Comparison of ENCODE assay signal across 2 cellular contexts in genomic region chr19:49793561-49793840, GRCh38.
TF ChIP-seq lines count a peak whose summit lies in the region.

No MANE protein-coding gene starts in this region.

TF ChIP-seq in endothelial cell of umbilical vein, 7 proteins besides CTCF, POLR2A, EP300 and RAD21:
- TF ChIP-seq JUN (IDR thresholded peaks at IDR 0.05; ENCODE audit: borderline replicate concordance, insufficient read depth, insufficient read length, low read depth) = no peak
- TF ChIP-seq FOS (IDR thresholded peaks at IDR 0.05; ENCODE audit: borderline replicate concordance, insufficient read depth, low read length) = peak; percentile 78
- TF ChIP-seq GATA2 (IDR thresholded peaks at IDR 0.05; ENCODE audit: insufficient read depth, insufficient read length, low read depth, low read length) = no peak

TF ChIP-seq in WTC11, 78 proteins besides CTCF, POLR2A, EP300 and RAD21:
- no peak for TF ChIP-seq JUN (CRISPR knock-in tag; IDR thresholded peaks at IDR 0.05)
- TF ChIP-seq E2F4 (CRISPR knock-in tag; IDR thresholded peaks at IDR 0.05; ENCODE audit: borderline replicate concordance, low read depth) = no peak
- TF ChIP-seq ESRRA (CRISPR knock-in tag; IDR thresholded peaks at IDR 0.05; ENCODE audit: borderline replicate concordance) = no peak
